26 cellular contexts compared by ENCODE assay signal in the genomic region with DNA sequence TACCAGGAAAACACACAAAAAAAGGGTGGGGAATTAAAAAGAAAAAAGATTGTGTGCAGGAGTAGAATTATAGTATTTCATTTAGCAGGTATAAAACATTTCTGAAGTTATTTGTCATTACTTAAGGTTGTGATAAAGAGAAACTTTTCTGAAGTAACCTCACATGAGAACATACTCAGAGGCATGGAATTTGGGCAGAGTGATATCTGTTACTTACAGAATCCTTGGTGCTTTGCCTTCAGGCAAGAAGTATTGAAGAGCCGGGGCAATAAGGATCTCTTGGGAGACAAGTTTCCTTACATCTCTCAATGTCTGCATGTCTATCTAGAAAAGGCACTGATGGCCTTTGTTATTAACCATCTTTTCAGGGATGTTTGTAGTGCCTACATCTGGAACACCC.
"Had no signal": no experiment of that assay in that cellular context is flagged by ENCODE, and none has a peak within 500 bp of the region (broad histone marks: within the 10 kb centered on the region; RNA-seq: fewer than 3 reads in every experiment).

No MANE protein-coding gene starts in this region.

- DNase-seq: activated CD4-positive, alpha-beta memory T cell treated with anti-CD3 and anti-CD28 coated beads for 36 hours; activated CD4-positive, alpha-beta T cell treated with anti-CD3 and anti-CD28 coated beads, Interleukin-2, amount 10 ng/mL, durations not matched to agents 24 days and 14 days; activated CD4-positive, CD25-positive, alpha-beta regulatory T cell treated with anti-CD3 and anti-CD28 coated beads, Interleukin-2, amount 50 U/mL, for 72 hours; activated CD8-positive, alpha-beta memory T cell treated with anti-CD3 and anti-CD28 coated beads, Interleukin-2, amount 50 U/mL, for 48 hours; activated gamma-delta T cell; activated naive CD4-positive, alpha-beta T cell treated with anti-CD3 and anti-CD28 coated beads, Interleukin-2, amount 10 ng/mL, durations not matched to agents 7 days and 5 days; activated naive CD8-positive, alpha-beta T cell treated with anti-CD3 and anti-CD28 coated beads, Interleukin-2, amount 10 ng/mL, durations not matched to agents 7 days and 5 days; activated T-cell treated with anti-CD3 and anti-CD28 coated beads, Interleukin-2, amount 50 U/mL, for 24 hours; amniotic stem cell; colonic mucosa; dorsolateral prefrontal cortex; effector memory CD4-positive, alpha-beta T cell; foreskin fibroblast; heart right ventricle; left ventricle myocardium superior; naive B cell; nephron progenitor cell; right lobe of liver; stimulated activated CD4-positive, alpha-beta T cell treated with anti-CD3 and anti-CD28 coated beads, Interleukin-2, amount 100 ng/mL, for 48 hours; stimulated activated naive CD4-positive, alpha-beta T cell treated with Interleukin-2 at 50 U/mL for 16 hours; T-helper 2 cell; transverse colon had no signal

- H3K4me1 ChIP-seq: colonic mucosa, heart right ventricle, right lobe of liver, transverse colon had no signal

- H3K4me3 Mint-ChIP-seq: activated CD4-positive, alpha-beta memory T cell treated with anti-CD3 and anti-CD28 coated beads for 36 hours; activated CD4-positive, alpha-beta T cell treated with anti-CD3 and anti-CD28 coated beads, Interleukin-2, amount 10 ng/mL, durations not matched to agents 24 days and 14 days; activated naive CD4-positive, alpha-beta T cell treated with anti-CD3 and anti-CD28 coated beads, Interleukin-2, amount 10 ng/mL, durations not matched to agents 7 days and 5 days; activated naive CD8-positive, alpha-beta T cell treated with anti-CD3 and anti-CD28 coated beads, Interleukin-2, amount 10 ng/mL, durations not matched to agents 7 days and 5 days; activated T-cell treated with anti-CD3 and anti-CD28 coated beads, Interleukin-2, amount 50 U/mL, for 24 hours; naive B cell; nephron progenitor cell had no signal

- H3K4me3 ChIP-seq: colonic mucosa, dorsolateral prefrontal cortex, heart right ventricle, right lobe of liver, transverse colon had no signal

- FAIRE-seq: urothelium cell line had no signal

- H3K4me1 Mint-ChIP-seq: activated CD4-positive, alpha-beta T cell treated with anti-CD3 and anti-CD28 coated beads, Interleukin-2, amount 10 ng/mL, durations not matched to agents 24 days and 14 days; activated naive CD4-positive, alpha-beta T cell treated with anti-CD3 and anti-CD28 coated beads, Interleukin-2, amount 10 ng/mL, durations not matched to agents 7 days and 5 days; activated naive CD8-positive, alpha-beta T cell treated with anti-CD3 and anti-CD28 coated beads, Interleukin-2, amount 10 ng/mL, durations not matched to agents 7 days and 5 days; naive B cell; nephron progenitor cell had no signal

- H3K36me3 Mint-ChIP-seq: activated CD4-positive, alpha-beta memory T cell treated with anti-CD3 and anti-CD28 coated beads for 36 hours; activated naive CD4-positive, alpha-beta T cell treated with anti-CD3 and anti-CD28 coated beads, Interleukin-2, amount 10 ng/mL, durations not matched to agents 7 days and 5 days; activated naive CD8-positive, alpha-beta T cell treated with anti-CD3 and anti-CD28 coated beads, Interleukin-2, amount 10 ng/mL, durations not matched to agents 7 days and 5 days; naive B cell had no signal

- H3K27ac ChIP-seq: colonic mucosa, dorsolateral prefrontal cortex, heart right ventricle, neutrophil, right lobe of liver, transverse colon had no signal

- H3K27me3 ChIP-seq: colonic mucosa, heart right ventricle, neutrophil, right lobe of liver, transverse colon had no signal

- H3K27ac Mint-ChIP-seq: activated CD4-positive, alpha-beta memory T cell treated with anti-CD3 and anti-CD28 coated beads for 36 hours; activated CD4-positive, alpha-beta T cell treated with anti-CD3 and anti-CD28 coated beads, Interleukin-2, amount 10 ng/mL, durations not matched to agents 24 days and 14 days; activated naive CD4-positive, alpha-beta T cell treated with anti-CD3 and anti-CD28 coated beads, Interleukin-2, amount 10 ng/mL, durations not matched to agents 7 days and 5 days; activated naive CD8-positive, alpha-beta T cell treated with anti-CD3 and anti-CD28 coated beads, Interleukin-2, amount 10 ng/mL, durations not matched to agents 7 days and 5 days; activated T-cell treated with anti-CD3 and anti-CD28 coated beads, Interleukin-2, amount 50 U/mL, for 24 hours; naive B cell; nephron progenitor cell; progenitor cell of endocrine pancreas had no signal

- H3K36me3 ChIP-seq: colonic mucosa, heart right ventricle, neutrophil, right lobe of liver, transverse colon had no signal

- ATAC-seq: esophagus mucosa, heart right ventricle, left ventricle myocardium superior, right lobe of liver had no signal

- H3K27me3 Mint-ChIP-seq: activated CD4-positive, alpha-beta memory T cell treated with anti-CD3 and anti-CD28 coated beads for 36 hours; activated CD4-positive, alpha-beta T cell treated with anti-CD3 and anti-CD28 coated beads, Interleukin-2, amount 10 ng/mL, durations not matched to agents 24 days and 14 days; activated naive CD4-positive, alpha-beta T cell treated with anti-CD3 and anti-CD28 coated beads, Interleukin-2, amount 10 ng/mL, durations not matched to agents 7 days and 5 days; activated T-cell treated with anti-CD3 and anti-CD28 coated beads, Interleukin-2, amount 50 U/mL, for 24 hours; naive B cell; progenitor cell of endocrine pancreas had no signal

- H3K9me3 ChIP-seq: colonic mucosa, neutrophil, right lobe of liver, transverse colon had no signal
